In genomic region chr2:204272089-204272488, GRCh38 we compare ENCODE assay signal across 21 cellular contexts.
"Had no signal": no experiment of that assay in that cellular context is flagged by ENCODE, and none has a peak within 500 bp of the region (broad histone marks: within the 10 kb centered on the region; RNA-seq: fewer than 3 reads in every experiment).

No MANE protein-coding gene starts in this region.

- H3K9me3 Mint-ChIP-seq: central memory CD8-positive, alpha-beta T cell had no signal

- H3K27ac Mint-ChIP-seq: activated B cell treated with CpG ODN at 0.5 μM for 24 hours; activated CD8-positive, alpha-beta T cell treated with anti-CD3 and anti-CD28 coated beads for 36 hours; activated naive CD8-positive, alpha-beta T cell; stimulated activated naive CD8-positive, alpha-beta T cell treated with anti-CD3 and anti-CD28 coated beads, Interleukin-15, amount 100 ng/mL, for 72 hours; T-helper 17 cell had no signal

- DNase-seq: activated B cell treated with CpG ODN at 0.5 μM for 24 hours; activated CD4-positive, alpha-beta T cell treated with anti-CD3 and anti-CD28 coated beads for 48 hours; activated CD8-positive, alpha-beta memory T cell treated with anti-CD3 and anti-CD28 coated beads, Interleukin-2, amount 50 U/mL, for 4 hours; activated CD8-positive, alpha-beta T cell treated with anti-CD3 and anti-CD28 coated beads for 36 hours; activated gamma-delta T cell treated with Interleukin-2 at 50 U/mL for 16 hours; amniotic stem cell; body of pancreas; effector memory CD4-positive, alpha-beta T cell; heart left ventricle; kidney; right lobe of liver; spleen; stimulated activated naive CD8-positive, alpha-beta T cell treated with anti-CD3 and anti-CD28 coated beads, Interleukin-15, amount 100 ng/mL, for 72 hours; T-helper 17 cell; testis had no signal

- FAIRE-seq: frontal cortex, kidney had no signal

- H3K9me3 ChIP-seq: body of pancreas, prostate gland, right lobe of liver, testis had no signal

- ATAC-seq: activated CD8-positive, alpha-beta T cell treated with anti-CD3 and anti-CD28 coated beads for 36 hours; body of pancreas; right lobe of liver; stimulated activated naive CD8-positive, alpha-beta T cell treated with anti-CD3 and anti-CD28 coated beads, Interleukin-15, amount 100 ng/mL, for 72 hours; T-helper 17 cell had no signal

- H3K27me3 ChIP-seq: body of pancreas, heart left ventricle, right lobe of liver, testis had no signal

- H3K27ac ChIP-seq: body of pancreas, coronary artery, epithelial cell of prostate, prostate gland, right lobe of liver, spleen, testis had no signal

- H3K36me3 Mint-ChIP-seq: activated naive CD8-positive, alpha-beta T cell had no signal

- H3K4me1 ChIP-seq: body of pancreas, prostate gland, right lobe of liver, spleen, testis had no signal

- H3K4me3 Mint-ChIP-seq: activated B cell treated with CpG ODN at 0.5 μM for 24 hours; activated CD8-positive, alpha-beta T cell treated with anti-CD3 and anti-CD28 coated beads for 36 hours; activated naive CD8-positive, alpha-beta T cell; central memory CD8-positive, alpha-beta T cell; stimulated activated naive CD8-positive, alpha-beta T cell treated with anti-CD3 and anti-CD28 coated beads, Interleukin-15, amount 100 ng/mL, for 72 hours; T-helper 17 cell had no signal

- H3K4me1 Mint-ChIP-seq: activated B cell treated with CpG ODN at 0.5 μM for 24 hours; central memory CD8-positive, alpha-beta T cell; stimulated activated naive CD8-positive, alpha-beta T cell treated with anti-CD3 and anti-CD28 coated beads, Interleukin-15, amount 100 ng/mL, for 72 hours; T-helper 17 cell had no signal

- H3K4me3 ChIP-seq: body of pancreas, coronary artery, heart left ventricle, prostate gland, right lobe of liver, spleen, testis had no signal

- H3K36me3 ChIP-seq: heart left ventricle, prostate gland, right lobe of liver, spleen had no signal
